In genomic region chr5:3736466-3736865, GRCh38 we compare ENCODE assay signal across 33 cellular contexts.
"Had no signal": no experiment of that assay in that cellular context is flagged by ENCODE, and none has a peak within 500 bp of the region (broad histone marks: within the 10 kb centered on the region; RNA-seq: fewer than 3 reads in every experiment).

No MANE protein-coding gene starts in this region.

- H3K36me3 ChIP-seq: breast epithelium, cardiac muscle cell, colonic mucosa, gastrocnemius medialis, heart left ventricle, WERI-Rb-1 had no signal

- H3K36me3 Mint-ChIP-seq: activated naive CD8-positive, alpha-beta T cell; brain had no signal

- ATAC-seq: activated CD4-positive, CD25-positive, alpha-beta regulatory T cell treated with anti-CD3 and anti-CD28 coated beads, Interleukin-2, amount 50 U/mL, for 24 hours; activated CD8-positive, alpha-beta T cell treated with anti-CD3 and anti-CD28 coated beads for 36 hours; activated T-cell treated with anti-CD3 and anti-CD28 coated beads, Interleukin-2, amount 50 U/mL, for 4 hours; activated T-helper 17 cell treated with anti-CD3 and anti-CD28 coated beads, Interleukin-2, amount 50 U/mL, for 72 hours; esophagus mucosa; foreskin keratinocyte; gastrocnemius medialis; heart left ventricle; T-helper 17 cell had no signal

- H3K27ac ChIP-seq: breast epithelium, cardiac muscle cell, colonic mucosa, foreskin keratinocyte, gastrocnemius medialis, heart left ventricle, WERI-Rb-1 had no signal

- H3K4me1 ChIP-seq: breast epithelium, colonic mucosa, gastrocnemius medialis, heart left ventricle had no signal

- H3K9me3 Mint-ChIP-seq: activated B cell treated with CpG ODN at 0.5 μM for 24 hours; activated CD8-positive, alpha-beta T cell treated with anti-CD3 and anti-CD28 coated beads for 36 hours; activated T-cell treated with anti-CD3 and anti-CD28 coated beads, Interleukin-2, amount 50 U/mL, for 4 hours; brain; T-helper 2 cell treated with Interferon-gamma antibody and Interleukin-4, amounts not matched to agents 5 μg/mL and 100 μg/mL, for 36 hours had no signal

- H3K4me1 Mint-ChIP-seq: activated B cell treated with CpG ODN at 0.5 μM for 24 hours; activated T-helper 17 cell treated with anti-CD3 and anti-CD28 coated beads, Interleukin-2, amount 50 U/mL, for 72 hours; T-helper 17 cell had no signal

- H3K4me3 Mint-ChIP-seq: activated B cell treated with CpG ODN at 0.5 μM for 24 hours; activated CD8-positive, alpha-beta T cell treated with anti-CD3 and anti-CD28 coated beads for 36 hours; activated naive CD8-positive, alpha-beta T cell; activated T-cell treated with anti-CD3 and anti-CD28 coated beads, Interleukin-2, amount 50 U/mL, for 4 hours; activated T-helper 17 cell treated with anti-CD3 and anti-CD28 coated beads, Interleukin-2, amount 50 U/mL, for 72 hours; brain; T-helper 17 cell; T-helper 2 cell treated with Interferon-gamma antibody and Interleukin-4, amounts not matched to agents 5 μg/mL and 100 μg/mL, for 36 hours had no signal

- DNase-seq: activated B cell treated with CpG ODN at 0.5 μM for 24 hours; activated CD4-positive, alpha-beta T cell treated with anti-CD3 and anti-CD28 coated beads for 48 hours; activated CD4-positive, alpha-beta T cell treated with anti-CD3 and anti-CD28 coated beads, Interleukin-2, amount 50 U/mL, for 1 hour; activated CD4-positive, alpha-beta T cell treated with anti-CD3 and anti-CD28 coated beads, Interleukin-2, amount 50 U/mL, for 48 hours; activated CD8-positive, alpha-beta memory T cell treated with anti-CD3 and anti-CD28 coated beads for 24 hours; activated CD8-positive, alpha-beta T cell treated with anti-CD3 and anti-CD28 coated beads for 36 hours; activated effector memory CD4-positive, alpha-beta T cell treated with Interleukin-2 at 50 U/mL for 16 hours; activated gamma-delta T cell treated with Interleukin-2 at 50 U/mL for 16 hours; activated naive CD4-positive, alpha-beta T cell treated with anti-CD3 and anti-CD28 coated beads, Interleukin-2, amount 50 U/mL, for 16 hours; activated naive CD4-positive, alpha-beta T cell treated with Interleukin-2 at 50 U/mL for 16 hours; activated T-cell treated with anti-CD3 and anti-CD28 coated beads, Interleukin-2, amount 50 U/mL, for 4 hours; amniotic stem cell; anterior cingulate cortex; central memory CD4-positive, alpha-beta T cell; cerebellar nuclear complex; colonic mucosa; effector CD8-positive, alpha-beta T cell; foreskin keratinocyte; gastrocnemius medialis; glutamatergic neuron; heart left ventricle; T-helper 1 cell; T-helper 17 cell; T1000; WERI-Rb-1 had no signal

- H3K27ac Mint-ChIP-seq: activated B cell treated with CpG ODN at 0.5 μM for 24 hours; activated CD8-positive, alpha-beta T cell treated with anti-CD3 and anti-CD28 coated beads for 36 hours; activated naive CD8-positive, alpha-beta T cell; activated T-helper 17 cell treated with anti-CD3 and anti-CD28 coated beads, Interleukin-2, amount 50 U/mL, for 72 hours; T-helper 17 cell; T-helper 2 cell treated with Interferon-gamma antibody and Interleukin-4, amounts not matched to agents 5 μg/mL and 100 μg/mL, for 36 hours had no signal

- H3K4me3 ChIP-seq: breast epithelium, cardiac muscle cell, colonic mucosa, gastrocnemius medialis, heart left ventricle had no signal

- H3K9me3 ChIP-seq: breast epithelium, colonic mucosa, gastrocnemius medialis, heart left ventricle had no signal

- H3K27me3 ChIP-seq: breast epithelium, cardiac muscle cell, colonic mucosa, foreskin keratinocyte, gastrocnemius medialis, heart left ventricle had no signal

- H3K27me3 Mint-ChIP-seq: activated B cell treated with CpG ODN at 0.5 μM for 24 hours; activated CD8-positive, alpha-beta T cell treated with anti-CD3 and anti-CD28 coated beads for 36 hours; activated naive CD8-positive, alpha-beta T cell; activated T-helper 17 cell treated with anti-CD3 and anti-CD28 coated beads, Interleukin-2, amount 50 U/mL, for 72 hours; T-helper 17 cell had no signal
